8 cellular contexts compared by ENCODE assay signal in the genomic region with DNA sequence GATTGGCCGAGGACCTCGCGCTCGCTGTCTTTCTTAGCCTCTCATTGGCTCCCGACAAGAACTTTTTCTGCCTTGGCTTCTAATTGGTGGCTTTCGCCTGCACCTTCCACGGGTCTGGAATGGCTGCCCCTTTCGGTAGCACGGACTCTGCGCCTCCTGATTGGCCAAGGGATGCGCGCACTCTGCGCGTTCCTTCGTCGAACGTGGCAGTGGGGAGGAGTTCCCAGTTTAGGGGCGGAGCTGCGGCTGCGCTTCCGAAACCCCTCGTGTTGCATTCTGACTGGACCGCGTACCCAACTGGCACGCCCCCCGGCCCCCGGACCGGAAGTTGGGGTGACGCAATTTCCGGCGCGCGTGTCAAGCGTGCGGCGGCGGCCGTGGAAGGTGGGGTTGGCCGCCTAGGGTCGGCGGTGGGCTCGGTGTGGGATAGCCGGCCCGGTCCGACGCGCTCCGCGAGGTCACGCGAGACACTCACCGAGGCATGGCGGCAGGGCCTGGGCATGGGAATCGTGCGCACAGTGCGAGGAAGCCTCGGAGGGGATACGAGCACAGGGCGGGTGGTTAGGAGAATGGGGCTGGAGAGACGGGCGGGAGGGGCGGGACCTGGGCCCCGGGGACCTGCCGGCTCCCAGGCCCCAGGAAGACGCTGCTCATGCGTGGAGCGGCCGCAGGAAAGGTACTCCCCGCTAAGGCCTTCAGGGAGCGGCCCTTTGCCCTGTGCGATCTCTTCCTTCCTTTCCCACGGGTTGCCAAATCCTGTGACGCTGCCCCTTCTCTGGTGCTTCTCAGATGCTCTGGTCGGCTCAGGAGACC.
DNase-seq lines count a peak whose midpoint lies in the region; ATAC-seq and TF ChIP-seq lines count a peak whose summit lies in the region.

No MANE protein-coding gene starts in this region.

- ATAC-seq in GM19372 (IDR thresholded peaks at IDR 0.05; ENCODE audit: low read depth, unreplicated experiment) (peak; percentile 71), HG03521 (IDR thresholded peaks at IDR 0.05; ENCODE audit: unreplicated experiment) (peak; percentile 79)

- peak overlapping the region; percentile 96 for H3K27ac ChIP-seq in C4-2B

- TF ChIP-seq CTCF in C4-2B (conservative IDR thresholded peaks at IDR 0.05) = no peak

- DNase-seq in NCI-H69 (lab: John Stamatoyannopoulos, UW) (peak; percentile 100), dedifferentiated amniotic fluid mesenchymal stem cell (ENCODE audit: extremely low spot score) (peak; percentile 100), left kidney (ENCODE audit: low read depth, low spot score) (peak; percentile 100)
- peak; percentile 99 for DNase-seq in activated CD4-positive, alpha-beta T cell treated with anti-CD3 and anti-CD28 coated beads, Interleukin-2, amount 50 U/mL, for 1 hour
- peak; percentile 99 for DNase-seq in stimulated activated CD4-positive, alpha-beta T cell treated with anti-CD3 and anti-CD28 coated beads, Interleukin-1b, Interleukin-23, amount 100 ng/mL, for 48 hours

Comparison
In these comparisons a context has a peak if more than half of its experiments do, and no peak if none do; other contexts are left out.
1. Peak in every context shown above with its lines: DNase-seq, ATAC-seq and H3K27ac ChIP-seq.